In genomic region chr2:209577376-209578357, GRCh38 we compare ENCODE assay signal across 9 cellular contexts.
DNase-seq lines count a peak whose midpoint lies in the region; ATAC-seq, FAIRE-seq and TF ChIP-seq lines count a peak whose summit lies in the region.
"Had no signal": no experiment of that assay in that cellular context is flagged by ENCODE, and none has a peak within 500 bp of the region (broad histone marks: within the 10 kb centered on the region; RNA-seq: fewer than 3 reads in every experiment).

No MANE protein-coding gene starts in this region.

- H3K9me3 ChIP-seq in GM23248 (ENCODE audit: low read depth) = no peaks in the 10 kb centered on the region

- no peak for TF ChIP-seq CTCF in fibroblast of the aortic adventitia (IDR thresholded peaks at IDR 0.05; ENCODE audit: insufficient read depth, low read length)

- peak; percentile 90 for FAIRE-seq in A204.1 (lab: Jason Lieb, UNC)
- FAIRE-seq: GM18507 had no signal

- H2AFZ ChIP-seq in GM23248 = no peak overlapping the region

- H3K27ac ChIP-seq in GM23248 = no peak overlapping the region

- H3K9me2 ChIP-seq in GM23248 (ENCODE audit: insufficient read depth) = no peaks in the 10 kb centered on the region

- DNase-seq in GM23248 = peak; percentile 59
- DNase-seq in OCI-M1 (lab: John Stamatoyannopoulos, UW) = peak; percentile 51
- DNase-seq in fibroblast of the aortic adventitia (ENCODE audit: low read depth) = peak; percentile 55
- no peak for DNase-seq in SKM-1 treated with dmso at 0.1 percent for 144 hours (lab: John Stamatoyannopoulos, UW; ENCODE audit: unreplicated experiment)

- no peaks in the 10 kb centered on the region for H3K4me1 ChIP-seq in GM23248 (ENCODE audit: insufficient read depth)

- no peak overlapping the region for H3K9ac ChIP-seq in GM23248

- no peak for ATAC-seq in HG02970 (IDR thresholded peaks at IDR 0.05; ENCODE audit: low FRiP score, unreplicated experiment)
- ATAC-seq in GM21723 (IDR thresholded peaks at IDR 0.05; ENCODE audit: unreplicated experiment) = no peak
- ATAC-seq in GM18873 (IDR thresholded peaks at IDR 0.05; ENCODE audit: low FRiP score, unreplicated experiment) = no peak

- H3K4me2 ChIP-seq in GM23248 (ENCODE audit: unreplicated experiment) = no peak overlapping the region

- no peaks in the 10 kb centered on the region for H3K27me3 ChIP-seq in GM23248 (replicated peaks; ENCODE audit: insufficient read depth)

- H3K36me3 ChIP-seq in GM23248 (ENCODE audit: low read depth) = no peaks in the 10 kb centered on the region

- H3K79me2 ChIP-seq in GM23248 (ENCODE audit: insufficient read depth) = no peaks in the 10 kb centered on the region

- no peaks in the 10 kb centered on the region for H3F3A ChIP-seq in GM23248 (ENCODE audit: insufficient read depth)

- in situ Hi-C loops in GM23248 (cut with MboI) = no loop called here

- no peak overlapping the region for H3K4me3 ChIP-seq in GM23248
- no peak overlapping the region for H3K4me3 ChIP-seq in fibroblast of the aortic adventitia (ENCODE audit: low read depth, low read length)

- H4K20me1 ChIP-seq in GM23248 (ENCODE audit: insufficient read depth) = no peaks in the 10 kb centered on the region

- 58 to 65% methylated on average over 4 of the region's 4 CpGs for WGBS in GM23248 (ENCODE audit: low coverage in 1 of 2, low lambda C conversion rate in 2 of 2, missing lambda C conversion rate in 2 of 2), 2 experiments
